8 cellular contexts compared by ENCODE assay signal in the genomic region with DNA sequence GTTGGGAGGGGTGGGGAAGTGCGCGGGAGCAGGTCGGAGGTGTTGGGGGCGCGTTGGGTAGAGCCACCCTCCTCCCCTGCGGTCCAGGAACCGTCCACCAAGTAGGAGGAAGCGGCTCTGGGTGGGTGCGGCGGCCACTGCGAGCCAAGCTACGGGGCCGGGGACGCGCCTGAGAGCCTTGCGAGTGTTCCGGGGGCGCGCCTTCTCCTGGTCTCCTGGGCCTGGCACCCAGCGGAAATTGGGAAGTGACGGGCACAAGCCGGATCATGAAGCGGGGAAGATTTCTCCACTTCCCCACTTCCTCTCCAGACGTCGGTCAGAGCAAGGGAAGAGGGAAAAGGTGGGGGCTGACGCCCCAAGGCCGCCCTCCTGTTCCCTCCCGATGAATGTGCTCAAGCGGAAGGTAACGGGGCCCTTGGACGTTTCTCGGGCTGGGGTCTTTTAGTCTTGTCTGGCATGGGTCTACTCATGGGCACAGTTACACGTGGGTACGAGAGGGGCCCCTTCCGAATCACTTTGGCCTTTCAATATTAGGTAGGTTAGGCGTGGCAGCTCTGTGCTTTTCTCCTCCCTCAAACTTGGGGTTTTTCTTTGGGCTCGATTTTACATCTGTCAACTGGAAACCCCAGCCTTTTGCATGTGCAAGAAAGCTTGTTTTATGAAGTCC. TPM values are rescaled to one million over a fixed set of nuclear protein-coding genes. Genes with fewer than 3 reads are reported as not detected.
DNase-seq lines count a peak whose midpoint lies in the region; ATAC-seq and TF ChIP-seq lines count a peak whose summit lies in the region.

No MANE protein-coding gene starts in this region.

- no peaks in the 10 kb centered on the region for H3K36me3 ChIP-seq in neural cell (ENCODE audit: insufficient read depth, low read length)

- H3K4me2 ChIP-seq in neural cell (ENCODE audit: low read length) = peak overlapping the region; percentile 94

- peak; percentile 46 for DNase-seq in AG08396 (ENCODE audit: low spot score)
- DNase-seq in epithelial cell of esophagus (ENCODE audit: low read depth) = peak; percentile 72
- no peak for DNase-seq in NCI-H187 (lab: John Stamatoyannopoulos, UW)
- no peak for DNase-seq in activated effector memory CD4-positive, alpha-beta T cell treated with anti-CD3 and anti-CD28 coated beads, Interleukin-2, amount 50 U/mL, for 16 hours

- H3K9me2 ChIP-seq in neural cell (ENCODE audit: insufficient read depth, low read length) = no peaks in the 10 kb centered on the region

- H3K9me3 ChIP-seq in neural cell (ENCODE audit: low read length) = no peaks in the 10 kb centered on the region

- H3K79me2 ChIP-seq in neural cell (replicated peaks; ENCODE audit: insufficient read depth, low read length) = peaks cover 51% of the 10 kb centered on the region

- peak overlapping the region; percentile 99 for H3K27ac ChIP-seq in neural cell (ENCODE audit: low read length)

- no peak for TF ChIP-seq EP300 in neural cell (conservative IDR thresholded peaks at IDR 0.05; ENCODE audit: poor library complexity, severe bottlenecking)

- peak overlapping the region; percentile 90 for H3K4me3 ChIP-seq in epithelial cell of esophagus (ENCODE audit: low read length)
- H3K4me3 ChIP-seq in neural cell (ENCODE audit: low read length) = peak overlapping the region; percentile 96

- peak overlapping the region; percentile 98 for H3K9ac ChIP-seq in neural cell (ENCODE audit: low read length)

- no peaks in the 10 kb centered on the region for H3F3A ChIP-seq in neural cell (ENCODE audit: insufficient read depth, low read length, poor library complexity, severe bottlenecking)

- ATAC-seq in GM21526 (IDR thresholded peaks at IDR 0.05; ENCODE audit: low FRiP score, unreplicated experiment) (peak; percentile 4), SK-N-SH treated with all-trans-retinoic acid at 6 μM for 48 hours (peak; percentile 53), HG02759 (IDR thresholded peaks at IDR 0.05; ENCODE audit: unreplicated experiment) (no peak)

- no peaks in the 10 kb centered on the region for H3K27me3 ChIP-seq in neural cell (ENCODE audit: insufficient read depth, low read depth, low read length)

- TF ChIP-seq CTCF in epithelial cell of esophagus (IDR thresholded peaks at IDR 0.05; ENCODE audit: insufficient read depth, low read depth, low read length, missing control alignments) = no peak
- no peak for TF ChIP-seq CTCF in neural cell (IDR thresholded peaks at IDR 0.05; ENCODE audit: poor library complexity, severe bottlenecking)

- TF ChIP-seq RAD21 in neural cell (conservative IDR thresholded peaks at IDR 0.05) = no peak

- peak overlapping the region; percentile 95 for H2AFZ ChIP-seq in neural cell (ENCODE audit: low read depth, low read length)

- H4K20me1 ChIP-seq in neural cell (ENCODE audit: insufficient read depth) = peaks cover 33% of the 10 kb centered on the region

TF ChIP-seq in SK-N-SH treated with all-trans-retinoic acid at 6 μM for 48 hours, 23 proteins besides CTCF, POLR2A, EP300 and RAD21 (continues in another document):
- TF ChIP-seq ZNF70 (CRISPR knock-in tag; IDR thresholded peaks at IDR 0.05) (no peak), CSDC2 (CRISPR knock-in tag; IDR thresholded peaks at IDR 0.05) (no peak)
- TF ChIP-seq, protein P1, sequence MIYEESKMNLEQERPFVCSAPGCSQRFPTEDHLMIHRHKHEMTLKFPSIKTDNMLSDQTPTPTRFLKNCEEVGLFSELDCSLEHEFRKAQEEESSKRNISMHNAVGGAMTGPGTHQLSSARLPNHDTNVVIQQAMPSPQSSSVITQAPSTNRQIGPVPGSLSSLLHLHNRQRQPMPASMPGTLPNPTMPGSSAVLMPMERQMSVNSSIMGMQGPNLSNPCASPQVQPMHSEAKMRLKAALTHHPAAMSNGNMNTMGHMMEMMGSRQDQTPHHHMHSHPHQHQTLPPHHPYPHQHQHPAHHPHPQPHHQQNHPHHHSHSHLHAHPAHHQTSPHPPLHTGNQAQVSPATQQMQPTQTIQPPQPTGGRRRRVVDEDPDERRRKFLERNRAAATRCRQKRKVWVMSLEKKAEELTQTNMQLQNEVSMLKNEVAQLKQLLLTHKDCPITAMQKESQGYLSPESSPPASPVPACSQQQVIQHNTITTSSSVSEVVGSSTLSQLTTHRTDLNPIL (CRISPR knock-in tag; IDR thresholded peaks at IDR 0.05; ENCODE audit: low read depth) = no peak
- TF ChIP-seq, protein P2, sequence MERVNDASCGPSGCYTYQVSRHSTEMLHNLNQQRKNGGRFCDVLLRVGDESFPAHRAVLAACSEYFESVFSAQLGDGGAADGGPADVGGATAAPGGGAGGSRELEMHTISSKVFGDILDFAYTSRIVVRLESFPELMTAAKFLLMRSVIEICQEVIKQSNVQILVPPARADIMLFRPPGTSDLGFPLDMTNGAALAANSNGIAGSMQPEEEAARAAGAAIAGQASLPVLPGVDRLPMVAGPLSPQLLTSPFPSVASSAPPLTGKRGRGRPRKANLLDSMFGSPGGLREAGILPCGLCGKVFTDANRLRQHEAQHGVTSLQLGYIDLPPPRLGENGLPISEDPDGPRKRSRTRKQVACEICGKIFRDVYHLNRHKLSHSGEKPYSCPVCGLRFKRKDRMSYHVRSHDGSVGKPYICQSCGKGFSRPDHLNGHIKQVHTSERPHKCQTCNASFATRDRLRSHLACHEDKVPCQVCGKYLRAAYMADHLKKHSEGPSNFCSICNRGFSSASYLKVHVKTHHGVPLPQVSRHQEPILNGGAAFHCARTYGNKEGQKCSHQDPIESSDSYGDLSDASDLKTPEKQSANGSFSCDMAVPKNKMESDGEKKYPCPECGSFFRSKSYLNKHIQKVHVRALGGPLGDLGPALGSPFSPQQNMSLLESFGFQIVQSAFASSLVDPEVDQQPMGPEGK (CRISPR knock-in tag; IDR thresholded peaks at IDR 0.05; ENCODE audit: borderline replicate concordance) = no peak
- TF ChIP-seq, protein P3, sequence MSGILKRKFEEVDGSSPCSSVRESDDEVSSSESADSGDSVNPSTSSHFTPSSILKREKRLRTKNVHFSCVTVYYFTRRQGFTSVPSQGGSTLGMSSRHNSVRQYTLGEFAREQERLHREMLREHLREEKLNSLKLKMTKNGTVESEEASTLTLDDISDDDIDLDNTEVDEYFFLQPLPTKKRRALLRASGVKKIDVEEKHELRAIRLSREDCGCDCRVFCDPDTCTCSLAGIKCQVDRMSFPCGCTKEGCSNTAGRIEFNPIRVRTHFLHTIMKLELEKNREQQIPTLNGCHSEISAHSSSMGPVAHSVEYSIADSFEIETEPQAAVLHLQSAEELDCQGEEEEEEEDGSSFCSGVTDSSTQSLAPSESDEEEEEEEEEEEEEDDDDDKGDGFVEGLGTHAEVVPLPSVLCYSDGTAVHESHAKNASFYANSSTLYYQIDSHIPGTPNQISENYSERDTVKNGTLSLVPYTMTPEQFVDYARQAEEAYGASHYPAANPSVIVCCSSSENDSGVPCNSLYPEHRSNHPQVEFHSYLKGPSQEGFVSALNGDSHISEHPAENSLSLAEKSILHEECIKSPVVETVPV (CRISPR knock-in tag; IDR thresholded peaks at IDR 0.05) = no peak

TF ChIP-seq in neural cell, 6 proteins besides CTCF, POLR2A, EP300 and RAD21:
- TF ChIP-seq MXI1 (conservative IDR thresholded peaks at IDR 0.05; ENCODE audit: poor library complexity, severe bottlenecking) (no peak), POLR2AphosphoS5 (IDR thresholded peaks at IDR 0.05) (no peak), EZH2 (IDR thresholded peaks at IDR 0.05; ENCODE audit: borderline replicate concordance, insufficient read depth, low read length, poor library complexity, severe bottlenecking) (no peak), SMC3 (conservative IDR thresholded peaks at IDR 0.05; ENCODE audit: poor library complexity) (no peak), TAF1 (IDR thresholded peaks at IDR 0.05; ENCODE audit: low read depth) (no peak)
- TF ChIP-seq, protein P4, sequence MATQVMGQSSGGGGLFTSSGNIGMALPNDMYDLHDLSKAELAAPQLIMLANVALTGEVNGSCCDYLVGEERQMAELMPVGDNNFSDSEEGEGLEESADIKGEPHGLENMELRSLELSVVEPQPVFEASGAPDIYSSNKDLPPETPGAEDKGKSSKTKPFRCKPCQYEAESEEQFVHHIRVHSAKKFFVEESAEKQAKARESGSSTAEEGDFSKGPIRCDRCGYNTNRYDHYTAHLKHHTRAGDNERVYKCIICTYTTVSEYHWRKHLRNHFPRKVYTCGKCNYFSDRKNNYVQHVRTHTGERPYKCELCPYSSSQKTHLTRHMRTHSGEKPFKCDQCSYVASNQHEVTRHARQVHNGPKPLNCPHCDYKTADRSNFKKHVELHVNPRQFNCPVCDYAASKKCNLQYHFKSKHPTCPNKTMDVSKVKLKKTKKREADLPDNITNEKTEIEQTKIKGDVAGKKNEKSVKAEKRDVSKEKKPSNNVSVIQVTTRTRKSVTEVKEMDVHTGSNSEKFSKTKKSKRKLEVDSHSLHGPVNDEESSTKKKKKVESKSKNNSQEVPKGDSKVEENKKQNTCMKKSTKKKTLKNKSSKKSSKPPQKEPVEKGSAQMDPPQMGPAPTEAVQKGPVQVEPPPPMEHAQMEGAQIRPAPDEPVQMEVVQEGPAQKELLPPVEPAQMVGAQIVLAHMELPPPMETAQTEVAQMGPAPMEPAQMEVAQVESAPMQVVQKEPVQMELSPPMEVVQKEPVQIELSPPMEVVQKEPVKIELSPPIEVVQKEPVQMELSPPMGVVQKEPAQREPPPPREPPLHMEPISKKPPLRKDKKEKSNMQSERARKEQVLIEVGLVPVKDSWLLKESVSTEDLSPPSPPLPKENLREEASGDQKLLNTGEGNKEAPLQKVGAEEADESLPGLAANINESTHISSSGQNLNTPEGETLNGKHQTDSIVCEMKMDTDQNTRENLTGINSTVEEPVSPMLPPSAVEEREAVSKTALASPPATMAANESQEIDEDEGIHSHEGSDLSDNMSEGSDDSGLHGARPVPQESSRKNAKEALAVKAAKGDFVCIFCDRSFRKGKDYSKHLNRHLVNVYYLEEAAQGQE (IDR thresholded peaks at IDR 0.05; ENCODE audit: borderline replicate concordance) = no peak

RNA-seq across cellular contexts. Expression of a gene that starts 0.9 kb away (rescaled TPM):
- 43.0 and 44.8 TPM in 2 replicates for polyA plus RNA-seq in neural cell
- polyA minus RNA-seq in neural cell = 75.0 and 75.5 TPM in 2 replicates

RNA-seq across cellular contexts. Expression of a gene that starts 21.2 kb away (rescaled TPM):
- polyA plus RNA-seq in neural cell = 456 and 510 TPM in 2 replicates
- polyA minus RNA-seq in neural cell = 232 and 238 TPM in 2 replicates

RNA-seq across cellular contexts. Expression of a gene that starts 24.3 kb away (rescaled TPM):
- polyA plus RNA-seq in neural cell = 40.8 and 71.6 TPM in 2 replicates
- 18.6 and 19.5 TPM in 2 replicates for polyA minus RNA-seq in neural cell

RNA-seq across cellular contexts. Expression of a gene that starts 24.4 kb away (rescaled TPM):
- 0.48 TPM in 1 of 2 replicates, not detected in the other for polyA plus RNA-seq in neural cell
- 1.0 and 1.2 TPM in 2 replicates for polyA minus RNA-seq in neural cell

RNA-seq across cellular contexts. Expression of a gene that starts 48.9 kb away (rescaled TPM):
- 2.7 and 4.2 TPM in 2 replicates for polyA plus RNA-seq in neural cell
- polyA minus RNA-seq in neural cell = 0.73 and 1.0 TPM in 2 replicates

Comparison
In these comparisons a context has a peak if more than half of its experiments do, and no peak if none do; other contexts are left out.
1. DNase-seq: peak in AG08396 (single experiment) and epithelial cell of esophagus (single experiment); none in NCI-H187 (0 of 2) and activated effector memory CD4-positive, alpha-beta T cell treated with anti-CD3 and anti-CD28 coated beads, Interleukin-2, amount 50 U/mL, for 16 hours (single experiment).